8 cellular contexts compared by ENCODE assay signal in genomic region chr15:74613953-74614743, GRCh38. TPM values are rescaled to one million over a fixed set of nuclear protein-coding genes. Genes with fewer than 3 reads are reported as not detected.
DNase-seq lines count a peak whose midpoint lies in the region; ATAC-seq, FAIRE-seq and TF ChIP-seq lines count a peak whose summit lies in the region.

No MANE protein-coding gene starts in this region.

- H3K4me1 ChIP-seq in SJSA1 (replicated peaks), result peaks cover 29% of the 10 kb centered on the region

- H3K27ac ChIP-seq in SJSA1, result no peak overlapping the region

- H3K36me3 ChIP-seq in SJSA1, result peaks cover 28% of the 10 kb centered on the region

- peak; percentile 80 for FAIRE-seq in GM12892 (lab: Jason Lieb, UNC)

- DNase-seq in GM12892 (ENCODE audit: insufficient read length), result peak; percentile 98
- no peak for DNase-seq in SJSA1 (ENCODE audit: low read depth in 1 of 2, low spot score in 2 of 2)
- no peak for DNase-seq in fibroblast of pulmonary artery (ENCODE audit: low read depth)
- no peak for DNase-seq in retinal pigment epithelial cell (ENCODE audit: low read depth)
- no peak for DNase-seq in DMS 273 (lab: John Stamatoyannopoulos, UW; ENCODE audit: unreplicated experiment)
- no peak for DNase-seq in putamen (ENCODE audit: low spot score)
- DNase-seq in NK-92 (lab: John Stamatoyannopoulos, UW; ENCODE audit: unreplicated experiment), result no peak

- H3K27me3 ChIP-seq in SJSA1 (replicated peaks), result no peaks in the 10 kb centered on the region

- no peaks in the 10 kb centered on the region for H3K9me3 ChIP-seq in SJSA1 (replicated peaks)

- TF ChIP-seq CTCF in fibroblast of pulmonary artery (IDR thresholded peaks at IDR 0.05; ENCODE audit: low read length, missing control alignments) (no peak), retinal pigment epithelial cell (conservative IDR thresholded peaks at IDR 0.05; ENCODE audit: low read depth, low read length) (no peak)

- no peak for ATAC-seq in GM18858 (IDR thresholded peaks at IDR 0.05; ENCODE audit: unreplicated experiment)

- H3K4me3 ChIP-seq in SJSA1 (peak overlapping the region; percentile 94), fibroblast of pulmonary artery (replicated peaks; ENCODE audit: low read depth, low read length) (peak overlapping the region; percentile 99), retinal pigment epithelial cell (ENCODE audit: low read length) (peak overlapping the region; percentile 96)

- no peak for TF ChIP-seq POLR2A in GM12892 (IDR thresholded peaks at IDR 0.05; ENCODE audit: low read depth, low read length)

RNA-seq across cellular contexts. Expression of gene CLK3, which starts 1.5 kb away (rescaled TPM):
- polyA plus RNA-seq in GM12892 (2012; ENCODE audit: missing spikeins), result 57.7 TPM
- 57.3 and 65.8 TPM in 2 replicates for total RNA-seq in SJSA1 (2014; rRNA removed; shearing (Covaris generic))
